15 cellular contexts compared by ENCODE assay signal in the genomic region with DNA sequence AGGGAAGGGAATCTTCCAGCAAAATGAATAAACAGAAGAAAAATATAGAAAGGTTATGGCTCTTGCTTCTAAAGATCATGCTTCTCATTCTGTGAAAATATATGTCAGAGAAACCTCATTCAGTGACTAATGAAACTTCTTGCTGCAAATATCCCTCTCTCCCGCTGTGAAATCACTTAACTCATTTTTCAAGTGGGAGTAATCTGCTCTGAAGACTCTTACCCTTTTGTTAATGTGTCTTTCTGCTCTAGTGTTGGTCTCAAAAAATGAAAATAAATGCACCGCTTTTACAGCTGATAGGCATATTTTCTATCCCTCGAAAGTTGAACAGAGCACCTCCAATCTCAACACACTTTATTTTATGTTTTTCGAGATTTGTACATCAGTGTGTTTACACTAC.
DNase-seq lines count a peak whose midpoint lies in the region; ATAC-seq and TF ChIP-seq lines count a peak whose summit lies in the region.
"Had no signal": no experiment of that assay in that cellular context is flagged by ENCODE, and none has a peak within 500 bp of the region (broad histone marks: within the 10 kb centered on the region; RNA-seq: fewer than 3 reads in every experiment).

No MANE protein-coding gene starts in this region.

- H2AFZ ChIP-seq in Karpas-422 (ENCODE audit: low read length) (no peak overlapping the region), neural cell (ENCODE audit: low read depth, low read length) (no peak overlapping the region)

- H3K9ac ChIP-seq in Karpas-422 (ENCODE audit: low read length) (no peak overlapping the region), neural cell (ENCODE audit: low read length) (no peak overlapping the region), endodermal cell (ENCODE audit: extremely low read depth, low read length, poor library complexity, severe bottlenecking) (no peak overlapping the region)

- no peak for TF ChIP-seq RAD21 in neural cell (conservative IDR thresholded peaks at IDR 0.05)

- no peaks in the 10 kb centered on the region for H3K27me3 ChIP-seq in Karpas-422 (ENCODE audit: low read length)
- H3K27me3 ChIP-seq in neural cell (ENCODE audit: insufficient read depth, low read depth, low read length) = no peaks in the 10 kb centered on the region
- no peaks in the 10 kb centered on the region for H3K27me3 ChIP-seq in endodermal cell (ENCODE audit: control insufficient read depth, insufficient read depth, low read length, poor library complexity, severe bottlenecking)

- peak; percentile 64 for TF ChIP-seq EP300 in neural cell (conservative IDR thresholded peaks at IDR 0.05; ENCODE audit: poor library complexity, severe bottlenecking)

- whole genome bisulfite sequencing in endodermal cell (ENCODE audit: insufficient coverage in 1 of 2, insufficient read length in 1 of 2), 2 experiments = 88% methylated on average over 4 of the region's 4 CpGs; no CpG with 5 or more reads in 1 of the 2 experiments

- no peaks in the 10 kb centered on the region for H3K9me2 ChIP-seq in Karpas-422 (replicated peaks; ENCODE audit: insufficient read depth, low read length)
- no peaks in the 10 kb centered on the region for H3K9me2 ChIP-seq in neural cell (ENCODE audit: insufficient read depth, low read length)

- no peaks in the 10 kb centered on the region for H4K20me1 ChIP-seq in Karpas-422 (ENCODE audit: insufficient read depth, low read depth, low read length)
- H4K20me1 ChIP-seq in neural cell (ENCODE audit: insufficient read depth) = no peaks in the 10 kb centered on the region

- H3K4me2 ChIP-seq in Karpas-422 (ENCODE audit: low read depth, low read length, poor library complexity, severe bottlenecking) (no peak overlapping the region), neural cell (ENCODE audit: low read length) (no peak overlapping the region)

- DNase-seq in Karpas-422 (no peak), NCI-H187 (lab: John Stamatoyannopoulos, UW) (peak; percentile 49), NCI-H524 treated with DMSO at 0.1 percent for 48 hours (lab: John Stamatoyannopoulos, UW) (peak; percentile 48), ACHN (no peak), endodermal cell (no peak)
- DNase-seq: AML-193, DND-41, H9, NCI-H1105 treated with DMSO at 0.1 percent for 48 hours, NCI-H2029, NCI-H2227 treated with DMSO at 0.1 percent for 48 hours, T1000 had no signal

- H3K4me3 Mint-ChIP-seq in endodermal cell = no peak overlapping the region
- H3K4me3 Mint-ChIP-seq: H9 had no signal

- H3K9me3 Mint-ChIP-seq in endodermal cell = no peaks in the 10 kb centered on the region
- H3K9me3 Mint-ChIP-seq: H9 had no signal

- H3K4me1 ChIP-seq in Karpas-422 (ENCODE audit: low read length) (peaks cover 63% of the 10 kb centered on the region), endodermal cell (ENCODE audit: control insufficient read depth, insufficient read depth, low read length) (no peaks in the 10 kb centered on the region)

- H3K4me3 ChIP-seq in Karpas-422 (ENCODE audit: low read length) (no peak overlapping the region), neural cell (ENCODE audit: low read length) (no peak overlapping the region), endodermal cell (ENCODE audit: low read length) (no peak overlapping the region)

- ATAC-seq in GM18858 (IDR thresholded peaks at IDR 0.05; ENCODE audit: unreplicated experiment) = no peak

- H3K27me3 Mint-ChIP-seq in endodermal cell (ENCODE audit: insufficient read depth) = no peaks in the 10 kb centered on the region

- H3K9me3 ChIP-seq in Karpas-422 (ENCODE audit: low read length) (no peaks in the 10 kb centered on the region), neural cell (ENCODE audit: low read length) (no peaks in the 10 kb centered on the region), endodermal cell (ENCODE audit: control insufficient read depth, low read length) (no peaks in the 10 kb centered on the region)

- H3K27ac ChIP-seq in Karpas-422 (ENCODE audit: low read length) = peak overlapping the region; percentile 58
- H3K27ac ChIP-seq in neural cell (ENCODE audit: low read length) = peak overlapping the region; percentile 59
- no peak overlapping the region for H3K27ac ChIP-seq in endodermal cell (ENCODE audit: low read depth, low read length)
- H3K27ac ChIP-seq: C4-2B had no signal

- peaks cover 8% of the 10 kb centered on the region; the same call in 1 of the 2 replicates for H3K36me3 ChIP-seq in Karpas-422 (ENCODE audit: insufficient read depth, low read length)
- H3K36me3 ChIP-seq in neural cell (ENCODE audit: insufficient read depth, low read length) = no peaks in the 10 kb centered on the region
- no peaks in the 10 kb centered on the region for H3K36me3 ChIP-seq in endodermal cell (ENCODE audit: control insufficient read depth, insufficient read depth, low read length)

- H3K36me3 Mint-ChIP-seq in endodermal cell (ENCODE audit: low read depth) = peaks cover 5% of the 10 kb centered on the region

- TF ChIP-seq CTCF in neural cell (IDR thresholded peaks at IDR 0.05; ENCODE audit: poor library complexity, severe bottlenecking) = no peak
- no peak for TF ChIP-seq CTCF in endodermal cell (conservative IDR thresholded peaks at IDR 0.05)

- in situ Hi-C loops in ACHN (cut with HindIII; ENCODE audit: low pct_ligation_motif_present, low pct_unique_long_range_greater_than_20kb, low sequenced_read_pairs) = no loop called here

- no peak overlapping the region for H3K27ac Mint-ChIP-seq in endodermal cell

- H3F3A ChIP-seq in neural cell (ENCODE audit: insufficient read depth, low read length, poor library complexity, severe bottlenecking) = no peaks in the 10 kb centered on the region

- peaks cover 89% of the 10 kb centered on the region for H3K79me2 ChIP-seq in Karpas-422 (ENCODE audit: low read length)
- no peaks in the 10 kb centered on the region for H3K79me2 ChIP-seq in neural cell (replicated peaks; ENCODE audit: insufficient read depth, low read length)

- no peaks in the 10 kb centered on the region for H3K4me1 Mint-ChIP-seq in endodermal cell

TF ChIP-seq in neural cell, 6 proteins besides CTCF, POLR2A, EP300 and RAD21:
- TF ChIP-seq POLR2AphosphoS5 (IDR thresholded peaks at IDR 0.05) (peak; percentile 70), EZH2 (IDR thresholded peaks at IDR 0.05; ENCODE audit: borderline replicate concordance, insufficient read depth, low read length, poor library complexity, severe bottlenecking) (no peak), REST (IDR thresholded peaks at IDR 0.05; ENCODE audit: borderline replicate concordance) (peak; percentile 29)

Comparison
In these comparisons a context has a peak if more than half of its experiments do, and no peak if none do; other contexts are left out.
1. DNase-seq: peak in NCI-H187 (2 of 2) and NCI-H524 treated with DMSO at 0.1 percent for 48 hours (single experiment); none in Karpas-422 (single experiment), ACHN (single experiment) and endodermal cell (single experiment).